In the genomic region with DNA sequence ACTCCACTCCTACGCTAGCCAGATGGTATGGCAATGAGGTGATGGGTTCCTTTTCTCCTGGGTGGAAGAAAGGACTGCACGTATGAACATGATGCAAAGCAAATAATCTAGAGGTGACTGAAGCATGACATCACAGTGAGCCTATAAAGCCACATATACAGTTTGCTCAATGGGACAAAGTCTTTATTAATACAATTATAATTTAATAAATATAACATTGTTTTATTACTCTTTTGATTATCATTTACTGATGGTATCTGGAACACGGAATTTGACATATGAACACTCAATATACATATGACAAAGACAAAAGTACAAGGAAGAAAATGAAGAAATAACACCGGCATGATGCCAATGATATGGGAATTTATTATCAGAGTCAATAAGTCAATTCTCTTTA, we compare ENCODE assay signal across 25 cellular contexts. TPM values are rescaled to one million over a fixed set of nuclear protein-coding genes. Genes with fewer than 3 reads are reported as not detected.
DNase-seq lines count a peak whose midpoint lies in the region; ATAC-seq, FAIRE-seq and TF ChIP-seq lines count a peak whose summit lies in the region.
"Had no signal": no experiment of that assay in that cellular context is flagged by ENCODE, and none has a peak within 500 bp of the region (broad histone marks: within the 10 kb centered on the region; RNA-seq: fewer than 3 reads in every experiment).

No MANE protein-coding gene starts in this region.

- H2BK5ac ChIP-seq in IMR-90 (ENCODE audit: low read depth, low read length, poor library complexity, severe bottlenecking), result no peak overlapping the region

- H4K91ac ChIP-seq in IMR-90 (ENCODE audit: insufficient read depth, low read depth, low read length), result no peak overlapping the region

- BruUV-seq in Calu3 (replicated peaks; lab: Mats Ljungman, UMichigan), result no TSS peak
- BruUV-seq in IMR-90 (replicated peaks; lab: Mats Ljungman, UMichigan), result no TSS peak

- H2BK15ac ChIP-seq in IMR-90 (ENCODE audit: low read depth, low read length), result peak overlapping the region; percentile 79; the same call in 1 of the 3 replicates

- no peaks in the 10 kb centered on the region for H3K27me3 ChIP-seq in IMR-90 (ENCODE audit: control insufficient read depth, insufficient read depth, low read length)
- no peaks in the 10 kb centered on the region for H3K27me3 ChIP-seq in bronchial epithelial cell (ENCODE audit: control insufficient read depth, insufficient read depth, low read length)
- no peaks in the 10 kb centered on the region for H3K27me3 ChIP-seq in right lobe of liver
- H3K27me3 ChIP-seq: BE2C; BLaER1 treated with 17β-estradiol and CSF1 and Interleukin-3, amounts not matched to agents 10 nM and 100 nM had no signal

- WGBS in IMR-90 (ENCODE audit: extremely low coverage in 2 of 2, insufficient read length in 1 of 2), 2 experiments, result no CpG with 5 or more reads among the region's 4 CpGs
- WGBS in right lobe of liver (ENCODE audit: insufficient coverage, low coverage, low lambda C conversion rate, missing lambda C conversion rate), result 58% methylated on average over 4 of the region's 4 CpGs

- POLR2A ChIA-PET in IMR-90 (lab: Charles Lee; ENCODE audit: unreplicated experiment), result no interaction called here

- H3K9me1 ChIP-seq in IMR-90 (ENCODE audit: insufficient read depth, low read length), result 0 out of 2 replicates have a peak, but pooled peaks cover 4% of the 10 kb centered on the region

- no peak for TF ChIP-seq CTCF in Calu3 (IDR thresholded peaks at IDR 0.05; ENCODE audit: unreplicated experiment)
- TF ChIP-seq CTCF in IMR-90 (conservative IDR thresholded peaks at IDR 0.05; ENCODE audit: low read depth, low read length), result no peak
- no peak for TF ChIP-seq CTCF in bronchial epithelial cell (IDR thresholded peaks at IDR 0.05; ENCODE audit: insufficient read depth, low read length, severe bottlenecking)
- TF ChIP-seq CTCF in retinal pigment epithelial cell (conservative IDR thresholded peaks at IDR 0.05; ENCODE audit: low read depth, low read length), result no peak
- no peak for TF ChIP-seq CTCF in right lobe of liver (IDR thresholded peaks at IDR 0.05)

- in situ Hi-C loops in IMR-90 (cut with MboI; ENCODE audit: low sequenced_read_pairs), result no loop called here

- no peaks in the 10 kb centered on the region for H3K27me3 Mint-ChIP-seq in Calu3 (ENCODE audit: unreplicated experiment)
- H3K27me3 Mint-ChIP-seq: CD4-positive, alpha-beta T cell; CD8-positive, alpha-beta memory T cell had no signal

- no peak overlapping the region for H3K4ac ChIP-seq in IMR-90 (ENCODE audit: low read depth, low read length)

- ATAC-seq in IMR-90 (ENCODE audit: low read depth), result no peak
- ATAC-seq in GM19351 (IDR thresholded peaks at IDR 0.05; ENCODE audit: unreplicated experiment), result no peak
- ATAC-seq in right lobe of liver, result no peak
- ATAC-seq in HG03354 (IDR thresholded peaks at IDR 0.05; ENCODE audit: poor library complexity, severe bottlenecking, unreplicated experiment), result no peak
- ATAC-seq: A549, GM12878 had no signal

- DNase-seq in Calu3, result no peak
- no peak for DNase-seq in IMR-90
- DNase-seq in bronchial epithelial cell (ENCODE audit: low read depth), result peak; percentile 28
- no peak for DNase-seq in retinal pigment epithelial cell (ENCODE audit: low read depth)
- no peak for DNase-seq in NCI-H526 treated with DMSO at 0.1 percent for 48 hours (lab: John Stamatoyannopoulos, UW)
- no peak for DNase-seq in right lobe of liver
- DNase-seq: 8988T; ACHN; AML-193; BE2C; CD4-positive, alpha-beta T cell; CD8-positive, alpha-beta memory T cell; DMS79; EL; GDM1; GOT3 had no signal

- peak overlapping the region; percentile 26; the same call in 1 of the 2 replicates for H2BK20ac ChIP-seq in IMR-90 (ENCODE audit: low read depth, low read length)

- H3K27ac Mint-ChIP-seq in Calu3 (ENCODE audit: unreplicated experiment), result peak overlapping the region; percentile 36
- H3K27ac Mint-ChIP-seq: CD14-positive monocyte; CD4-positive, alpha-beta T cell; CD8-positive, alpha-beta memory T cell had no signal

- TF ChIP-seq RAD21 in IMR-90 (IDR thresholded peaks at IDR 0.05; ENCODE audit: low read length), result no peak

- H2AK5ac ChIP-seq in IMR-90 (ENCODE audit: low read depth, low read length), result no peak overlapping the region; the same call in 1 of the 2 replicates

- TF ChIP-seq POLR2A in IMR-90 (IDR thresholded peaks at IDR 0.05; ENCODE audit: low read depth, low read length) (no peak), right lobe of liver (IDR thresholded peaks at IDR 0.05) (no peak)

- H3K27ac ChIP-seq in IMR-90 (ENCODE audit: insufficient read depth, low read length) (no peak overlapping the region), right lobe of liver (no peak overlapping the region)
- H3K27ac ChIP-seq: A549; BLaER1 treated with 17β-estradiol and CSF1 and Interleukin-3, amounts not matched to agents 10 nM and 100 nM had no signal

- CTCF ChIA-PET in Calu3 (lab: Charles Lee) (interaction anchor here (0.6 kb wide), 1 partner anchor 1047 kb away, joined by 3 read pairs; no protein-coding TSS in a partner anchor), IMR-90 (lab: Yijun Ruan, JAX) (no interaction called here)

- no peak overlapping the region for H3K4me2 ChIP-seq in IMR-90 (ENCODE audit: low read depth, low read length)
- H3K4me2 ChIP-seq: A549; BLaER1 treated with 17β-estradiol and CSF1 and Interleukin-3, amounts not matched to agents 10 nM and 100 nM had no signal

- H4K8ac ChIP-seq in IMR-90 (ENCODE audit: low read depth in 2 of 2, low read length in 2 of 2), result no peak overlapping the region

- no peak overlapping the region for H3K4me3 ChIP-seq in IMR-90 (ENCODE audit: insufficient read depth, low read depth, low read length)
- no peak overlapping the region for H3K4me3 ChIP-seq in bronchial epithelial cell (ENCODE audit: low read depth, low read length)
- H3K4me3 ChIP-seq in retinal pigment epithelial cell (ENCODE audit: low read length), result peak overlapping the region; percentile 68
- H3K4me3 ChIP-seq in right lobe of liver, result no peak overlapping the region
- H3K4me3 ChIP-seq: A549; BLaER1 treated with 17β-estradiol and CSF1 and Interleukin-3, amounts not matched to agents 10 nM and 100 nM; GM12878; HAP-1 had no signal

- no peak for FAIRE-seq in bronchial epithelial cell (lab: Jason Lieb, UNC)
- FAIRE-seq: A549, GM12878, GM19239, H54 had no signal

- H3K14ac ChIP-seq in IMR-90 (replicated peaks; ENCODE audit: low read depth, low read length), result no peak overlapping the region

- H3K56ac ChIP-seq in IMR-90 (ENCODE audit: extremely low read depth, insufficient read depth, low read length), result no peak overlapping the region

- H3K9me3 ChIP-seq in IMR-90 (ENCODE audit: control insufficient read depth, insufficient read depth, low read length), result peaks cover 2% of the 10 kb centered on the region; the same call in 1 of the 2 replicates
- no peaks in the 10 kb centered on the region for H3K9me3 ChIP-seq in right lobe of liver
- H3K9me3 ChIP-seq: A549, BE2C, HAP-1 had no signal

- peaks cover 2% of the 10 kb centered on the region for H3K9me3 Mint-ChIP-seq in Calu3 (ENCODE audit: low read depth, unreplicated experiment)

- no peak overlapping the region for H4K5ac ChIP-seq in IMR-90 (ENCODE audit: low read depth, low read length)

- intact Hi-C loops in Calu3 (cut with micrococcal nuclease; ENCODE audit: unreplicated experiment), result loop anchor here (5.0 kb wide), 1 partner anchor 47 kb away; a partner anchor contains a TSS
- intact Hi-C loops in IMR-90 (cut with micrococcal nuclease), result loop anchor here (5.0 kb wide), 1 partner anchor 748 kb away; no protein-coding TSS in a partner anchor
- intact Hi-C loops in right lobe of liver (cut with DNase I), result no loop called here

- 0 out of 2 replicates have a peak overlapping the region, but pooled peaks have one; percentile 40 for H2BK120ac ChIP-seq in IMR-90 (ENCODE audit: low read depth, low read length)

- no peak overlapping the region for H2AFZ ChIP-seq in IMR-90 (replicated peaks; ENCODE audit: low read length, poor library complexity)

- peaks cover 8% of the 10 kb centered on the region for H3K36me3 Mint-ChIP-seq in Calu3 (ENCODE audit: insufficient read depth, unreplicated experiment)
- H3K36me3 Mint-ChIP-seq: CD14-positive monocyte; CD8-positive, alpha-beta memory T cell had no signal

- no peaks in the 10 kb centered on the region for H3K79me1 ChIP-seq in IMR-90 (ENCODE audit: low read depth in 1 of 2, low read length in 2 of 2)

- H4K20me1 ChIP-seq in IMR-90 (ENCODE audit: insufficient read depth, low read length), result no peaks in the 10 kb centered on the region
- H4K20me1 ChIP-seq: BLaER1 treated with 17β-estradiol and CSF1 and Interleukin-3, amounts not matched to agents 10 nM and 100 nM had no signal

- H3K4me3 Mint-ChIP-seq in Calu3 (ENCODE audit: low read depth, unreplicated experiment), result peak overlapping the region; percentile 17
- H3K4me3 Mint-ChIP-seq: CD14-positive monocyte; CD4-positive, alpha-beta T cell; CD8-positive, alpha-beta memory T cell had no signal

- no peak overlapping the region for H3K18ac ChIP-seq in IMR-90 (ENCODE audit: low read depth, low read length)

- dilution Hi-C loops in IMR-90 (cut with HindIII; ENCODE audit: low sequenced_read_pairs, unreplicated experiment), result no loop called here

- peaks cover 9% of the 10 kb centered on the region for H3K4me1 ChIP-seq in IMR-90 (ENCODE audit: control insufficient read depth, insufficient read depth, low read length)
- H3K4me1 ChIP-seq in right lobe of liver, result no peaks in the 10 kb centered on the region
- H3K4me1 ChIP-seq: BE2C had no signal

- H3K23ac ChIP-seq in IMR-90 (ENCODE audit: low read depth, low read length), result no peak overlapping the region

- H3K36me3 ChIP-seq in IMR-90 (ENCODE audit: control insufficient read depth, insufficient read depth, low read length) (no peaks in the 10 kb centered on the region), bronchial epithelial cell (ENCODE audit: control insufficient read depth, insufficient read depth, low read length) (no peaks in the 10 kb centered on the region), right lobe of liver (no peaks in the 10 kb centered on the region)
- H3K36me3 ChIP-seq: BE2C; BLaER1 treated with 17β-estradiol and CSF1 and Interleukin-3, amounts not matched to agents 10 nM and 100 nM; HAP-1 had no signal

- no peak overlapping the region for H2AK9ac ChIP-seq in IMR-90 (replicated peaks; ENCODE audit: low read depth, low read length, poor library complexity)

- H3K9ac ChIP-seq in IMR-90 (ENCODE audit: low read depth, low read length), result no peak overlapping the region
- H3K9ac ChIP-seq: BLaER1 treated with 17β-estradiol and CSF1 and Interleukin-3, amounts not matched to agents 10 nM and 100 nM had no signal

- H3K4me1 Mint-ChIP-seq in Calu3 (ENCODE audit: low read depth, unreplicated experiment), result peaks cover 22% of the 10 kb centered on the region
- H3K4me1 Mint-ChIP-seq: CD14-positive monocyte; CD8-positive, alpha-beta memory T cell had no signal

TF ChIP-seq in IMR-90, 13 proteins besides CTCF, POLR2A, EP300 and RAD21 (continues in another document):
- no peak for TF ChIP-seq BHLHE40 (IDR thresholded peaks at IDR 0.05; ENCODE audit: low read depth, low read length)

RNA-seq across cellular contexts. Expression of a gene that starts 46.4 kb away (rescaled TPM):
- total RNA-seq in Calu3 (2022) (22.2 and 24.2 TPM in 2 replicates), IMR-90 (2012; rRNA removed) (under 0.01 and 0.18 TPM in 2 replicates), bronchial epithelial cell (39.9 and 40.3 TPM in 2 replicates), right lobe of liver (under 1 TPM; 0.07 to 0.55 (median 0.18) TPM)
- polyA plus RNA-seq in IMR-90 (2012; rRNA removed), result 0.02 TPM in 1 of 2 replicates, not detected in the other
- polyA plus RNA-seq in IMR-90 (2012; cell fraction: cytosol; rRNA removed), result not detected in 2 replicates
- polyA plus RNA-seq in IMR-90 (2012; cell fraction: nucleus; rRNA removed; ENCODE audit: low replicate concordance), result 0.02 TPM in 1 of 2 replicates, not detected in the other
- total RNA-seq: CD4-positive, alpha-beta T cell; CD8-positive, alpha-beta memory T cell had no signal
- polyA plus RNA-seq: CD14-positive monocyte; CD8-positive, alpha-beta memory T cell; GM12878 had no signal

Comparison
In these comparisons a context has a peak if more than half of its experiments do, and no peak if none do; other contexts are left out.
1. RNA of a gene that starts 46.4 kb away (total RNA-seq): 39.9 to 40.3 TPM in bronchial epithelial cell and 22.2 to 24.2 TPM in Calu3; 0.07 to 0.55 TPM in right lobe of liver and under 0.01 to 0.18 TPM in IMR-90; every median in the first group is over 10 times any median in the second.
2. intact Hi-C loops: an anchor here in Calu3 (5.0 kb wide) and IMR-90 (5.0 kb wide); none called in right lobe of liver.